Comparison of ENCODE assay signal across 17 cellular contexts in genomic region chr1:29527314-29528004, GRCh38.
"Had no signal": no experiment of that assay in that cellular context is flagged by ENCODE, and none has a peak within 500 bp of the region (broad histone marks: within the 10 kb centered on the region; RNA-seq: fewer than 3 reads in every experiment).

No MANE protein-coding gene starts in this region.

- H3K36me3 Mint-ChIP-seq: immature natural killer cell had no signal

- H3K27ac Mint-ChIP-seq: activated naive CD4-positive, alpha-beta T cell treated with anti-CD3 and anti-CD28 coated beads, Interleukin-2, amount 50 U/mL, for 24 hours; dendritic cell treated with granulocyte-macrophage colony-stimulating factor and Interleukin-4, amounts not matched to agents 40 ng/mL and 50 ng/mL, for 4 days; stimulated activated naive CD8-positive, alpha-beta T cell treated with anti-CD3 and anti-CD28 coated beads, Interleukin-15, amount 100 ng/mL, for 72 hours; T-helper 2 cell treated with Interferon-gamma antibody and Interleukin-4, amounts not matched to agents 5 μg/mL and 100 μg/mL, for 36 hours had no signal

- H3K36me3 ChIP-seq: esophagus muscularis mucosa, ovary, thyroid gland had no signal

- H3K4me1 ChIP-seq: esophagus muscularis mucosa, thyroid gland had no signal

- H3K4me3 ChIP-seq: esophagus muscularis mucosa, ovary, thyroid gland had no signal

- H3K4me1 Mint-ChIP-seq: activated naive CD4-positive, alpha-beta T cell treated with anti-CD3 and anti-CD28 coated beads, Interleukin-2, amount 50 U/mL, for 24 hours; central memory CD8-positive, alpha-beta T cell; immature natural killer cell; stimulated activated naive CD8-positive, alpha-beta T cell treated with anti-CD3 and anti-CD28 coated beads, Interleukin-15, amount 100 ng/mL, for 72 hours had no signal

- H3K27ac ChIP-seq: esophagus muscularis mucosa, ovary, thyroid gland had no signal

- DNase-seq: activated CD4-positive, alpha-beta T cell treated with anti-CD3 and anti-CD28 coated beads, Interleukin-2, amount 50 U/mL, for 4 hours; activated CD4-positive, CD25-positive, alpha-beta regulatory T cell treated with anti-CD3 and anti-CD28 coated beads, Interleukin-2, amount 50 U/mL, for 72 hours; immature natural killer cell; left colon; mammary epithelial cell; nephron progenitor cell; stimulated activated CD4-positive, alpha-beta T cell treated with anti-CD3 and anti-CD28 coated beads, Interleukin-15, amount 100 ng/mL, for 24 hours; stimulated activated CD4-positive, alpha-beta T cell treated with anti-CD3 and anti-CD28 coated beads, Interleukin-4, amount 100 ng/mL, for 24 hours; stimulated activated naive CD8-positive, alpha-beta T cell treated with anti-CD3 and anti-CD28 coated beads, Interleukin-15, amount 100 ng/mL, for 72 hours; SW 1271; thyroid gland had no signal

- H3K27me3 ChIP-seq: ovary, thyroid gland had no signal

- H3K4me3 Mint-ChIP-seq: activated naive CD4-positive, alpha-beta T cell treated with anti-CD3 and anti-CD28 coated beads, Interleukin-2, amount 50 U/mL, for 24 hours; central memory CD8-positive, alpha-beta T cell; dendritic cell treated with granulocyte-macrophage colony-stimulating factor and Interleukin-4, amounts not matched to agents 40 ng/mL and 50 ng/mL, for 4 days; immature natural killer cell; nephron progenitor cell; stimulated activated naive CD8-positive, alpha-beta T cell treated with anti-CD3 and anti-CD28 coated beads, Interleukin-15, amount 100 ng/mL, for 72 hours; T-helper 2 cell treated with Interferon-gamma antibody and Interleukin-4, amounts not matched to agents 5 μg/mL and 100 μg/mL, for 36 hours had no signal

- ATAC-seq: left colon; stimulated activated naive CD8-positive, alpha-beta T cell treated with anti-CD3 and anti-CD28 coated beads, Interleukin-15, amount 100 ng/mL, for 72 hours had no signal

- H3K9me3 ChIP-seq: ovary, thyroid gland had no signal
